8 cellular contexts compared by ENCODE assay signal in the genomic region with DNA sequence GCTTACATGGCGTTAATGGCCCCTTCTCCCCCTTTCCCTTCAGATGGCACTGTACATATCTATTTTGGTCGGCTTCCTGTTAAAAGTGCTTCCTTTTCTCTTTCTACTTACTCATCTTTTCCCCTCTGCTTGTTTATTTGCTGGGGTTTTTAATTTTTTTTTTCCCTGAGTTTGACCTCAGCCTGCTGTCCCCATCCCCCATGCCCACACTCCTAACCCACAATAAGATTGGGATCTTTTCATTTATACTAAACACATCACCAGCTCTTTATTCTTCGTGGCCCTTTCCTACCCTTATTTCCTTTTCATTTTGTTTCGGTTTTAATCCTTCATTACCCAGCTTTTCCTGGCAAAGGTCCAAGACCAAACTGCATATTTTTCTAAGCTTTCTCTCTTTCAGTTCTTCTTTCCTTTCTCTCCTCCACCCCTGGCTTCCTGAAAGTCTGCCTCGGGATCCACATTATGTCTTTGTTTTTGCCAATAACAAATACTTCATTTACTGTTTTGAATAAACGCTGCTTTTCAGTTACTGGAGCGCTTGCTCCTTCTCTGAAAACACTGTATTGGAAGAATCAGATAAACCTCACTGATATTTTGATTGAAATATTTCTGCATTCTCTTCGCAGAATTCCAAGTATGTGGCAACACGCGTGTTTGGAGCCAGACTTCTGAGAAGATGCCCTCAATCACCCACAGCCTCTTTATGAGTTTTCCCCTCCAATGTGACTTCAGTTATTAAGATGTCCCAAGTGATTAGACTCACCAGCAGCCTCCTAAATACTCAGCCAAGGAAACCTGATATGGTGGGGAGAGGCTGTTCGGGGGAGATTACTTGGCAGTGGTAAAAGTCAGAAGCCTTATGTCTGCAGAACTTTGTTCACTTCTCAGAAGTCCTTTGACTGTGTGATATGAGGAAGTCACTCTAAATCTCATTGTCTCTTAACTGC.
DNase-seq lines count a peak whose midpoint lies in the region; ATAC-seq and TF ChIP-seq lines count a peak whose summit lies in the region.

No MANE protein-coding gene starts in this region.

- H3K36me3 ChIP-seq in iPS-20b (ENCODE audit: insufficient read depth, low read depth, low read length): no peaks in the 10 kb centered on the region

- H3K4me1 Mint-ChIP-seq in activated naive CD8-positive, alpha-beta T cell treated with anti-CD3 and anti-CD28 coated beads, Interleukin-2, amount 10 ng/mL, durations not matched to agents 7 days and 5 days: peaks cover 13% of the 10 kb centered on the region

- H3K27ac ChIP-seq in iPS-20b (ENCODE audit: low read length): no peak overlapping the region

- H3K4me3 ChIP-seq in iPS-20b (ENCODE audit: low read length): no peak overlapping the region

- H3K27me3 Mint-ChIP-seq in activated naive CD8-positive, alpha-beta T cell treated with anti-CD3 and anti-CD28 coated beads, Interleukin-2, amount 10 ng/mL, durations not matched to agents 7 days and 5 days: no peaks in the 10 kb centered on the region

- H3K4me3 Mint-ChIP-seq in activated naive CD8-positive, alpha-beta T cell treated with anti-CD3 and anti-CD28 coated beads, Interleukin-2, amount 10 ng/mL, durations not matched to agents 7 days and 5 days: peak overlapping the region; percentile 81

- peak overlapping the region; percentile 91 for H3K27ac Mint-ChIP-seq in activated naive CD8-positive, alpha-beta T cell treated with anti-CD3 and anti-CD28 coated beads, Interleukin-2, amount 10 ng/mL, durations not matched to agents 7 days and 5 days

- H3K4me1 ChIP-seq in iPS-20b (ENCODE audit: insufficient read depth, low read length): no peaks in the 10 kb centered on the region; the same call in 1 of the 2 replicates

- peak overlapping the region; percentile 1; the same call in 1 of the 2 replicates for H3K9ac ChIP-seq in iPS-20b (ENCODE audit: low read depth, low read length)

- H3K36me3 Mint-ChIP-seq in activated naive CD8-positive, alpha-beta T cell treated with anti-CD3 and anti-CD28 coated beads, Interleukin-2, amount 10 ng/mL, durations not matched to agents 7 days and 5 days: peaks cover 3% of the 10 kb centered on the region

- H3K9me3 ChIP-seq in iPS-20b (ENCODE audit: insufficient read depth, low read depth, low read length): no peaks in the 10 kb centered on the region

- DNase-seq in GM10266 (ENCODE audit: extremely low spot score) (peak; percentile 21), NCI-H69 (lab: John Stamatoyannopoulos, UW) (peak; percentile 48)
- DNase-seq in activated naive CD8-positive, alpha-beta T cell treated with anti-CD3 and anti-CD28 coated beads, Interleukin-2, amount 10 ng/mL, durations not matched to agents 7 days and 5 days: no peak
- peak; percentile 14 for DNase-seq in stimulated activated CD4-positive, alpha-beta T cell treated with anti-CD3 and anti-CD28 coated beads, Interleukin-2, amount 100 ng/mL, for 4 hours (ENCODE audit: low read depth)

- no peak for TF ChIP-seq CTCF in GM10266 (IDR thresholded peaks at IDR 0.05; ENCODE audit: control insufficient read depth, insufficient read depth, low read depth, missing control alignments)

- ATAC-seq in activated naive CD8-positive, alpha-beta T cell treated with anti-CD3 and anti-CD28 coated beads, Interleukin-2, amount 10 ng/mL, durations not matched to agents 7 days and 5 days (ENCODE audit: low read depth): peak; percentile 62
- ATAC-seq in GM21786 (IDR thresholded peaks at IDR 0.05; ENCODE audit: unreplicated experiment): no peak
- no peak for ATAC-seq in GM21576 (IDR thresholded peaks at IDR 0.05; ENCODE audit: unreplicated experiment)
- ATAC-seq in GM21367 (IDR thresholded peaks at IDR 0.05; ENCODE audit: unreplicated experiment): no peak

- H3K9me3 Mint-ChIP-seq in activated naive CD8-positive, alpha-beta T cell treated with anti-CD3 and anti-CD28 coated beads, Interleukin-2, amount 10 ng/mL, durations not matched to agents 7 days and 5 days: no peaks in the 10 kb centered on the region

- POLR2A ChIA-PET in activated naive CD8-positive, alpha-beta T cell treated with anti-CD3 and anti-CD28 coated beads, Interleukin-2, amount 10 ng/mL, durations not matched to agents 7 days and 5 days (lab: Charles Lee): interaction anchor here (0.9 to 1.0 kb wide), 2 partner anchors 19 to 152 kb away, joined by 3 to 5 read pairs; a partner anchor contains a TSS

- H3K27me3 ChIP-seq in iPS-20b (ENCODE audit: insufficient read depth, low read length): no peaks in the 10 kb centered on the region
